37 cellular contexts compared by ENCODE assay signal in genomic region chr3:137796993-137797392, GRCh38. TPM values are rescaled to one million over a fixed set of nuclear protein-coding genes. Genes with fewer than 3 reads are reported as not detected.
"Had no signal": no experiment of that assay in that cellular context is flagged by ENCODE, and none has a peak within 500 bp of the region (broad histone marks: within the 10 kb centered on the region; RNA-seq: fewer than 3 reads in every experiment).

No MANE protein-coding gene starts in this region.

- H3K4me3 ChIP-seq: adrenal gland, gastroesophageal sphincter, left lung, lower lobe of right lung, pancreas, prostate gland, skin epidermis, thoracic aorta, upper lobe of left lung, vagina had no signal

- H3K27ac ChIP-seq: adrenal gland, brain microvascular endothelial cell, gastroesophageal sphincter, left lung, lower lobe of right lung, pancreas, prostate gland, skin epidermis, thoracic aorta, upper lobe of left lung, vagina, WERI-Rb-1 had no signal

- H3K9me3 ChIP-seq: adrenal gland, gastroesophageal sphincter, left lung, lower lobe of right lung, pancreas, prostate gland, thoracic aorta, upper lobe of left lung, vagina had no signal

- ATAC-seq: activated CD4-positive, CD25-positive, alpha-beta regulatory T cell treated with anti-CD3 and anti-CD28 coated beads, Interleukin-2, amount 50 U/mL, for 24 hours; gastroesophageal sphincter; left lung; lower lobe of right lung; naive thymus-derived CD8-positive, alpha-beta T cell; pancreas; sciatic nerve had no signal

- H3K4me1 ChIP-seq: adrenal gland, gastroesophageal sphincter, left lung, lower lobe of right lung, pancreas, prostate gland, upper lobe of left lung, vagina had no signal

- H3K36me3 ChIP-seq: adrenal gland, brain microvascular endothelial cell, gastroesophageal sphincter, left lung, lower lobe of right lung, pancreas, prostate gland, thoracic aorta, upper lobe of left lung, vagina, WERI-Rb-1 had no signal

- FAIRE-seq: astrocyte, endothelial cell of umbilical vein, pancreas had no signal

- DNase-seq: activated CD4-positive, alpha-beta T cell treated with anti-CD3 and anti-CD28 coated beads for 48 hours; activated CD4-positive, alpha-beta T cell treated with anti-CD3 and anti-CD28 coated beads, Interleukin-2, amount 50 U/mL, for 48 hours; activated CD8-positive, alpha-beta memory T cell treated with anti-CD3 and anti-CD28 coated beads for 24 hours; activated effector memory CD4-positive, alpha-beta T cell treated with anti-CD3 and anti-CD28 coated beads, Interleukin-2, amount 50 U/mL, for 16 hours; activated naive CD4-positive, alpha-beta T cell treated with anti-CD3 and anti-CD28 coated beads for 36 hours; activated naive CD8-positive, alpha-beta T cell treated with anti-CD3 and anti-CD28 coated beads for 36 hours; adrenal gland; brain microvascular endothelial cell; caudate nucleus; cortex of kidney; head of caudate nucleus; hippocampal formation; kidney glomerular epithelial cell; left lung; lower lobe of right lung; mesenchymal stem cell; naive thymus-derived CD8-positive, alpha-beta T cell; nucleus accumbens; pancreas; retina; stimulated activated CD4-positive, alpha-beta T cell treated with anti-CD3 and anti-CD28 coated beads, Interleukin-12 subunit alpha, Interleukin-12 subunit beta, amount 100 ng/mL, for 4 hours; stimulated activated CD4-positive, alpha-beta T cell treated with anti-CD3 and anti-CD28 coated beads, Interleukin-4, amount 100 ng/mL, for 1 hour; upper lobe of left lung; WERI-Rb-1 had no signal

- H3K27me3 ChIP-seq: adrenal gland, brain microvascular endothelial cell, left lung, pancreas, upper lobe of left lung, vagina had no signal

RNA-seq across cellular contexts. Expression of gene SOX14, which starts 32.9 kb away (rescaled TPM):
- total RNA-seq: activated naive CD4-positive, alpha-beta T cell treated with anti-CD3 and anti-CD28 coated beads for 36 hours; activated naive CD8-positive, alpha-beta T cell treated with anti-CD3 and anti-CD28 coated beads for 36 hours; adrenal gland; chondrocyte; endothelial cell of umbilical vein; fibroblast of lung; fibroblast of villous mesenchyme; gastroesophageal sphincter; left lung; lower lobe of right lung; naive thymus-derived CD8-positive, alpha-beta T cell; pancreas; sciatic nerve; subcutaneous adipose tissue; thoracic aorta; vagina had no signal
- polyA plus RNA-seq: adrenal gland; endothelial cell of umbilical vein; fibroblast of lung; naive thymus-derived CD8-positive, alpha-beta T cell; pancreas had no signal
